In genomic region chr16:13911306-13911705, GRCh38 we compare ENCODE assay signal across 26 cellular contexts.
"Had no signal": no experiment of that assay in that cellular context is flagged by ENCODE, and none has a peak within 500 bp of the region (broad histone marks: within the 10 kb centered on the region; RNA-seq: fewer than 3 reads in every experiment).

No MANE protein-coding gene starts in this region.

- H3K27me3 ChIP-seq: suprapubic skin, testis, thyroid gland, tibial artery, tibial nerve, transverse colon, upper lobe of left lung, upper lobe of right lung, uterus, vagina had no signal

- H3K9me3 ChIP-seq: suprapubic skin, testis, thoracic aorta, thyroid gland, tibial artery, upper lobe of right lung, uterus, vagina had no signal

- H3K4me1 ChIP-seq: tibial nerve, upper lobe of right lung, uterus had no signal

- H3K27ac ChIP-seq: suprapubic skin, tibial nerve, transverse colon, upper lobe of left lung, upper lobe of right lung, uterus, vagina had no signal

- H3K36me3 ChIP-seq: stomach, suprapubic skin, thoracic aorta, thyroid gland, tibial artery, tibial nerve, transverse colon, upper lobe of left lung, upper lobe of right lung, uterus, vagina had no signal

- DNase-seq: stimulated activated CD4-positive, alpha-beta T cell treated with anti-CD3 and anti-CD28 coated beads, Interleukin-2, amount 100 ng/mL, for 48 hours; stimulated activated CD4-positive, alpha-beta T cell treated with anti-CD3 and anti-CD28 coated beads, Interleukin-4, amount 100 ng/mL, for 1 hour; stimulated activated CD4-positive, alpha-beta T cell treated with anti-CD3 and anti-CD28 coated beads, Interleukin-4, amount 100 ng/mL, for 24 hours; stimulated activated CD4-positive, alpha-beta T cell treated with anti-CD3 and anti-CD28 coated beads, Interleukin-4, amount 100 ng/mL, for 4 hours; stimulated activated CD8-positive, alpha-beta memory T cell treated with anti-CD3 and anti-CD28 coated beads, Interleukin-4, amount 100 ng/mL, for 48 hours; stimulated activated naive B cell treated with anti-CD40 and anti-IgM and Interleukin-4, amounts not matched to agents 10 μg/mL and 1 μg/mL and 100 μg/mL, for 72 hours; stimulated activated naive CD4-positive, alpha-beta T cell; stimulated activated naive CD4-positive, alpha-beta T cell treated with Interleukin-2 at 50 U/mL for 16 hours; stimulated activated naive CD8-positive, alpha-beta T cell treated with anti-CD3 and anti-CD28 coated beads, Interleukin-15, amount 100 ng/mL, for 72 hours; stimulated activated naive CD8-positive, alpha-beta T cell treated with anti-CD3 and anti-CD28 coated beads, Interleukin-15, Interleukin-2, amounts not matched to agents 100 U/mL and 50 U/mL, for 24 hours; stomach; substantia nigra; testis; thyroid gland; tibial artery; transverse colon; trophoblast cell; upper lobe of left lung; upper lobe of right lung; uterus had no signal

- ATAC-seq: stimulated activated effector memory CD8-positive, alpha-beta T cell treated with anti-CD3 and anti-CD28 coated beads, Interleukin-12 subunit alpha, Interleukin-12 subunit beta, amount 100 ng/mL, for 72 hours; stimulated activated memory B cell treated with anti-CD40 and anti-IgM and Interleukin-4, amounts not matched to agents 10 μg/mL and 1 μg/mL and 100 μg/mL, for 72 hours; stimulated activated naive B cell treated with anti-CD40 and anti-IgM and Interleukin-4, amounts not matched to agents 10 μg/mL and 1 μg/mL and 100 μg/mL, for 72 hours; stimulated activated naive CD8-positive, alpha-beta T cell treated with anti-CD3 and anti-CD28 coated beads, Interleukin-15, amount 100 ng/mL, for 72 hours; stimulated activated naive CD8-positive, alpha-beta T cell treated with anti-CD3 and anti-CD28 coated beads, Interleukin-15, Interleukin-2, amounts not matched to agents 100 U/mL and 50 U/mL, for 24 hours; upper lobe of right lung had no signal

- H3K4me3 ChIP-seq: stomach, suprapubic skin, testis, thoracic aorta, thyroid gland, tibial artery, tibial nerve, transverse colon, upper lobe of left lung, upper lobe of right lung, uterus, vagina had no signal
